21 cellular contexts compared by ENCODE assay signal in the genomic region with DNA sequence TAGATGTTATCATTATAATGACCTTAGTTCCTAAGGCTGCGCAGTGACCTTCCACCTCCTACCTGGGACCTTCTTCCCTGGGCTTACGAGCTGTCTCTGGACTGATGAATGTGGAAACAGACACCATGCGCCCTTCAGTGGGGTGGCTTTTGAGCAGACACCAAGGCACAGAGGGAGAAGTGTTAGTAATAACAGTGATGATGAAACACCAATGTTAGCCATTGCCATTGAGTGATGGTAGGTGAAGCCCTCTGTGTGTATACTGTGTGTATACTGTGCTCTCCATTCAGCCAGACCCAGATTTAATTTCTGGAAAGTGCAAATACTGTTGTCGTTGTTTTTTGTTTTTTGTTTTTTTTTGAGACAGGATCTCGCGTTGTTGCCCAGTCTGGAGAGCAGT. TPM values are rescaled to one million over a fixed set of nuclear protein-coding genes. Genes with fewer than 3 reads are reported as not detected.
A peak's percentile ranks its signal among the peaks of the same experiment; 100 is the strongest.
DNase-seq lines count a peak whose midpoint lies in the region; ATAC-seq, FAIRE-seq and TF ChIP-seq lines count a peak whose summit lies in the region.
"Had no signal": no experiment of that assay in that cellular context is flagged by ENCODE, and none has a peak within 500 bp of the region (broad histone marks: within the 10 kb centered on the region; RNA-seq: fewer than 3 reads in every experiment).

No MANE protein-coding gene starts in this region.

- no peaks in the 10 kb centered on the region for H4K20me1 ChIP-seq in OCI-LY3 (ENCODE audit: insufficient read depth, low read length)

- H3K36me3 ChIP-seq in OCI-LY3 (replicated peaks; ENCODE audit: low read depth, low read length): peaks cover 12% of the 10 kb centered on the region

- peak overlapping the region; percentile 92 for H3K4me2 ChIP-seq in OCI-LY3 (ENCODE audit: low read length)

- peaks cover 97% of the 10 kb centered on the region for H3K4me1 Mint-ChIP-seq in activated T-cell treated with anti-CD3 and anti-CD28 coated beads, Interleukin-2, amount 50 U/mL, for 72 hours (ENCODE audit: low read depth)
- peaks cover 52% of the 10 kb centered on the region for H3K4me1 Mint-ChIP-seq in activated naive CD8-positive, alpha-beta T cell treated with anti-CD3 and anti-CD28 coated beads for 36 hours
- no peaks in the 10 kb centered on the region for H3K4me1 Mint-ChIP-seq in endothelial cell (ENCODE audit: unreplicated experiment)

- H3K9ac ChIP-seq in OCI-LY3 (ENCODE audit: low read length): peak overlapping the region; percentile 55

- peak overlapping the region; percentile 81 for H3K27ac Mint-ChIP-seq in activated T-cell treated with anti-CD3 and anti-CD28 coated beads, Interleukin-2, amount 50 U/mL, for 72 hours
- peak overlapping the region; percentile 78 for H3K27ac Mint-ChIP-seq in activated naive CD8-positive, alpha-beta T cell treated with anti-CD3 and anti-CD28 coated beads for 36 hours
- no peak overlapping the region for H3K27ac Mint-ChIP-seq in endothelial cell (ENCODE audit: unreplicated experiment)

- peak overlapping the region; percentile 97 for H3K27ac ChIP-seq in OCI-LY3 (ENCODE audit: low read length)
- H3K27ac ChIP-seq: coronary artery, heart left ventricle, HL-60, left ventricle myocardium inferior, RWPE1, suprapubic skin had no signal

- H3K4me3 Mint-ChIP-seq in activated T-cell treated with anti-CD3 and anti-CD28 coated beads, Interleukin-2, amount 50 U/mL, for 72 hours: peak overlapping the region; percentile 48 to 63
- no peak overlapping the region for H3K4me3 Mint-ChIP-seq in activated naive CD8-positive, alpha-beta T cell treated with anti-CD3 and anti-CD28 coated beads for 36 hours
- H3K4me3 Mint-ChIP-seq in endothelial cell (ENCODE audit: unreplicated experiment): no peak overlapping the region
- H3K4me3 Mint-ChIP-seq: brain had no signal

- H3K27me3 Mint-ChIP-seq in activated T-cell treated with anti-CD3 and anti-CD28 coated beads, Interleukin-2, amount 50 U/mL, for 72 hours (ENCODE audit: low read depth): no peaks in the 10 kb centered on the region
- H3K27me3 Mint-ChIP-seq in activated naive CD8-positive, alpha-beta T cell treated with anti-CD3 and anti-CD28 coated beads for 36 hours: no peaks in the 10 kb centered on the region
- H3K27me3 Mint-ChIP-seq in endothelial cell (ENCODE audit: unreplicated experiment): no peaks in the 10 kb centered on the region
- H3K27me3 Mint-ChIP-seq: brain; CD8-positive, alpha-beta memory T cell had no signal

- no peak for TF ChIP-seq CTCF in OCI-LY3 (IDR thresholded peaks at IDR 0.05; ENCODE audit: low read depth, low read length)
- TF ChIP-seq CTCF in endothelial cell (IDR thresholded peaks at IDR 0.05; ENCODE audit: unreplicated experiment): no peak

- no peaks in the 10 kb centered on the region for H3K27me3 ChIP-seq in OCI-LY3 (ENCODE audit: low read depth, low read length)
- H3K27me3 ChIP-seq: heart left ventricle, suprapubic skin had no signal

- H3K79me2 ChIP-seq in OCI-LY3 (ENCODE audit: low read length): peaks cover 12% of the 10 kb centered on the region

- no peak for FAIRE-seq in urothelium cell line (lab: Jason Lieb, UNC)

- peak; percentile 23 to 33 for ATAC-seq in activated T-cell treated with anti-CD3 and anti-CD28 coated beads, Interleukin-2, amount 50 U/mL, for 72 hours (replicated peaks in 1 of 2)
- no peak for ATAC-seq in stimulated activated naive CD8-positive, alpha-beta T cell treated with anti-CD3 and anti-CD28 coated beads, Interleukin-15, Interleukin-2, amounts not matched to agents 100 U/mL and 50 U/mL, for 24 hours
- no peak for ATAC-seq in HG02938 (IDR thresholded peaks at IDR 0.05; ENCODE audit: unreplicated experiment)
- ATAC-seq: heart left ventricle had no signal

- H3K9me3 Mint-ChIP-seq in activated T-cell treated with anti-CD3 and anti-CD28 coated beads, Interleukin-2, amount 50 U/mL, for 72 hours: no peaks in the 10 kb centered on the region
- H3K9me3 Mint-ChIP-seq in activated naive CD8-positive, alpha-beta T cell treated with anti-CD3 and anti-CD28 coated beads for 36 hours: no peaks in the 10 kb centered on the region
- no peaks in the 10 kb centered on the region for H3K9me3 Mint-ChIP-seq in endothelial cell (ENCODE audit: unreplicated experiment)
- H3K9me3 Mint-ChIP-seq: brain; CD8-positive, alpha-beta memory T cell had no signal

- H3K36me3 Mint-ChIP-seq in activated T-cell treated with anti-CD3 and anti-CD28 coated beads, Interleukin-2, amount 50 U/mL, for 72 hours (ENCODE audit: insufficient read depth in 2 of 2): peaks cover 14% of the 10 kb centered on the region in 2 donors
- H3K36me3 Mint-ChIP-seq in activated naive CD8-positive, alpha-beta T cell treated with anti-CD3 and anti-CD28 coated beads for 36 hours: peaks cover 36% of the 10 kb centered on the region
- H3K36me3 Mint-ChIP-seq in endothelial cell (ENCODE audit: low read depth, unreplicated experiment): peaks cover 45% of the 10 kb centered on the region

- no peaks in the 10 kb centered on the region for H3K9me3 ChIP-seq in OCI-LY3 (ENCODE audit: insufficient read depth, low read length)
- H3K9me3 ChIP-seq: heart left ventricle, left ventricle myocardium inferior, suprapubic skin had no signal

- H3K4me1 ChIP-seq in OCI-LY3 (ENCODE audit: low read length): peaks cover 64% of the 10 kb centered on the region

- DNase-seq in activated T-cell treated with anti-CD3 and anti-CD28 coated beads, Interleukin-2, amount 50 U/mL, for 72 hours: peak in 1 of 2 donors; percentile 32
- no peak for DNase-seq in activated T-cell treated with anti-CD3 and anti-CD28 coated beads, Interleukin-2, amount 50 U/mL, for 1 hour
- DNase-seq in activated naive CD8-positive, alpha-beta T cell treated with anti-CD3 and anti-CD28 coated beads for 36 hours: no peak
- DNase-seq in stimulated activated naive CD8-positive, alpha-beta T cell treated with anti-CD3 and anti-CD28 coated beads, Interleukin-15, Interleukin-2, amounts not matched to agents 100 U/mL and 50 U/mL, for 24 hours: peak; percentile 17
- DNase-seq in endothelial cell (ENCODE audit: low spot score) (no peak), urothelium cell line (ENCODE audit: low spot score) (no peak)
- DNase-seq: CD8-positive, alpha-beta memory T cell; DMS79; heart left ventricle; left ventricle myocardium inferior; MV-4-11; NCI-H187; NK-92 treated with Interleukin-12 subunit alpha and Interleukin-12 subunit beta, amount 100 ng/mL, for 24 hours; nucleus accumbens had no signal

- H2AFZ ChIP-seq in OCI-LY3 (ENCODE audit: low read depth, low read length): no peak overlapping the region; the same call in 1 of the 2 replicates

- peak overlapping the region; percentile 66 for H3K4me3 ChIP-seq in OCI-LY3 (ENCODE audit: low read length)
- H3K4me3 ChIP-seq: coronary artery, heart left ventricle, left ventricle myocardium inferior, suprapubic skin had no signal

RNA-seq across cellular contexts. Expression of a gene that starts 44.5 kb away (rescaled TPM):
- 10 to 100 TPM; 29.9 to 32.3 TPM for total RNA-seq in activated T-cell treated with anti-CD3 and anti-CD28 coated beads, Interleukin-2, amount 50 U/mL, for 72 hours
- total RNA-seq in activated naive CD8-positive, alpha-beta T cell treated with anti-CD3 and anti-CD28 coated beads for 36 hours: 10 to 100 TPM; 20.4 to 21.3 TPM
- total RNA-seq in endothelial cell (ENCODE audit: unreplicated experiment): 58.1 TPM

RNA-seq across cellular contexts. Expression of a gene that starts 46.6 kb away (rescaled TPM):
- total RNA-seq in activated T-cell treated with anti-CD3 and anti-CD28 coated beads, Interleukin-2, amount 50 U/mL, for 72 hours: 10 to 100 TPM; 24.4 to 26.7 TPM
- total RNA-seq in activated naive CD8-positive, alpha-beta T cell treated with anti-CD3 and anti-CD28 coated beads for 36 hours: 10 to 100 TPM; 25.5 to 26.2 TPM
- total RNA-seq in endothelial cell (ENCODE audit: unreplicated experiment): 37.9 TPM

Comparison
In these comparisons a context has a peak if more than half of its experiments do, and no peak if none do; other contexts are left out.
1. ATAC-seq: peak in activated T-cell treated with anti-CD3 and anti-CD28 coated beads, Interleukin-2, amount 50 U/mL, for 72 hours (2 of 2); none in stimulated activated naive CD8-positive, alpha-beta T cell treated with anti-CD3 and anti-CD28 coated beads, Interleukin-15, Interleukin-2, amounts not matched to agents 100 U/mL and 50 U/mL, for 24 hours (single experiment) and HG02938 (single experiment).
2. H3K4me3 Mint-ChIP-seq: peak in activated T-cell treated with anti-CD3 and anti-CD28 coated beads, Interleukin-2, amount 50 U/mL, for 72 hours (2 of 2); none in activated naive CD8-positive, alpha-beta T cell treated with anti-CD3 and anti-CD28 coated beads for 36 hours (single experiment) and endothelial cell (single experiment).